In genomic region chr1:39346876-39347275, GRCh38 we compare ENCODE assay signal across 21 cellular contexts.
DNase-seq lines count a peak whose midpoint lies in the region; ATAC-seq, FAIRE-seq and TF ChIP-seq lines count a peak whose summit lies in the region.
"Had no signal": no experiment of that assay in that cellular context is flagged by ENCODE, and none has a peak within 500 bp of the region (broad histone marks: within the 10 kb centered on the region; RNA-seq: fewer than 3 reads in every experiment).

No MANE protein-coding gene starts in this region.

- H3K4me3 Mint-ChIP-seq in H9, result no peak overlapping the region
- no peak overlapping the region for H3K4me3 Mint-ChIP-seq in activated naive CD8-positive, alpha-beta T cell treated with anti-CD3 and anti-CD28 coated beads for 36 hours
- H3K4me3 Mint-ChIP-seq: effector memory CD8-positive, alpha-beta T cell; naive B cell had no signal

- no peak for ATAC-seq in pancreas
- ATAC-seq: effector memory CD8-positive, alpha-beta T cell; HepG2; left lobe of liver had no signal

- H2BK120ac ChIP-seq in H9 (ENCODE audit: low read depth, low read length, poor library complexity, severe bottlenecking), result no peak overlapping the region

- H2BK12ac ChIP-seq in H9 (ENCODE audit: insufficient read length, low read depth, low read length), result no peak overlapping the region

- H2BK20ac ChIP-seq in H9 (ENCODE audit: low read depth, low read length, poor library complexity, severe bottlenecking), result no peak overlapping the region

- FAIRE-seq in pancreas (lab: Jason Lieb, UNC), result no peak
- FAIRE-seq: GM19239, HepG2 had no signal

- H3K9me3 ChIP-seq in H9 (ENCODE audit: control insufficient read depth, low read depth, low read length) (no peaks in the 10 kb centered on the region), pancreas (no peaks in the 10 kb centered on the region)
- H3K9me3 ChIP-seq: MG63, SJCRH30 had no signal

- H2BK15ac ChIP-seq in H9 (ENCODE audit: low read depth, low read length), result no peak overlapping the region

- no peaks in the 10 kb centered on the region for H3K79me1 ChIP-seq in H9 (ENCODE audit: insufficient read depth, low read depth, low read length, poor library complexity, severe bottlenecking)

- H3K4me1 ChIP-seq in H9 (ENCODE audit: insufficient read depth, low read length), result no peaks in the 10 kb centered on the region
- no peaks in the 10 kb centered on the region for H3K4me1 ChIP-seq in pancreas
- H3K4me1 ChIP-seq: SJCRH30 had no signal

- H2AFZ ChIP-seq in H9 (ENCODE audit: low read length), result no peak overlapping the region

- no peak overlapping the region for H3K4me3 ChIP-seq in pancreas
- H3K4me3 ChIP-seq: MG63, SJCRH30 had no signal

- no peaks in the 10 kb centered on the region for H4K20me1 ChIP-seq in H9 (ENCODE audit: control insufficient read depth, insufficient read depth, insufficient read length)

- H3K27me3 ChIP-seq in H9 (ENCODE audit: insufficient read depth, low read length) (no peaks in the 10 kb centered on the region), pancreas (no peaks in the 10 kb centered on the region)
- H3K27me3 ChIP-seq: MG63, SJCRH30 had no signal

- H3K14ac ChIP-seq in H9 (ENCODE audit: insufficient read depth, low read length), result peak overlapping the region; percentile 80

- no peak overlapping the region for H2AK5ac ChIP-seq in H9 (ENCODE audit: insufficient read length, low read length)

- peak overlapping the region in 2 of 3 experiments; percentile 74 to 94; a peak in 4 of 7 replicates for H3K27ac Mint-ChIP-seq in H9
- peak overlapping the region; percentile 38 for H3K27ac Mint-ChIP-seq in activated naive CD8-positive, alpha-beta T cell treated with anti-CD3 and anti-CD28 coated beads for 36 hours
- H3K27ac Mint-ChIP-seq: effector memory CD8-positive, alpha-beta T cell; naive B cell had no signal

- no CpG with 5 or more reads among the region's 2 CpGs for WGBS in H9 (ENCODE audit: extremely low coverage, insufficient read length, low lambda C conversion rate)
- WGBS in pancreas, 2 donors, result 35 to 40% methylated on average over 2 of the region's 2 CpGs

- H3K23ac ChIP-seq in H9 (ENCODE audit: insufficient read length, low read depth, low read length), result no peak overlapping the region

- peaks cover 4 to 34% (median 8%) of the 10 kb centered on the region in 3 donors for H3K36me3 ChIP-seq in pancreas

- no peak overlapping the region for H3K9ac ChIP-seq in H9 (ENCODE audit: extremely low read depth, insufficient read length, low read length)

- H3K27me3 Mint-ChIP-seq in H9 (ENCODE audit: low read depth), result no peaks in the 10 kb centered on the region
- no peaks in the 10 kb centered on the region for H3K27me3 Mint-ChIP-seq in activated naive CD8-positive, alpha-beta T cell treated with anti-CD3 and anti-CD28 coated beads for 36 hours
- H3K27me3 Mint-ChIP-seq: effector memory CD8-positive, alpha-beta T cell; naive B cell had no signal

- no peak for TF ChIP-seq CTCF in H9 (conservative IDR thresholded peaks at IDR 0.05)
- no peak for TF ChIP-seq CTCF in pancreas (IDR thresholded peaks at IDR 0.05)

- H3K23me2 ChIP-seq in H9 (ENCODE audit: insufficient read length, low read depth, low read length, poor library complexity, severe bottlenecking), result no peaks in the 10 kb centered on the region

- no peak overlapping the region for H3K56ac ChIP-seq in H9 (ENCODE audit: insufficient read length, low read depth, low read length)

- H2BK5ac ChIP-seq in H9 (ENCODE audit: insufficient read length, low read length), result no peak overlapping the region

- H3K18ac ChIP-seq in H9 (ENCODE audit: insufficient read length, low read depth, low read length), result peak overlapping the region; percentile 87

- no peaks in the 10 kb centered on the region for H3K9me3 Mint-ChIP-seq in H9
- no peaks in the 10 kb centered on the region for H3K9me3 Mint-ChIP-seq in activated naive CD8-positive, alpha-beta T cell treated with anti-CD3 and anti-CD28 coated beads for 36 hours
- H3K9me3 Mint-ChIP-seq: effector memory CD8-positive, alpha-beta T cell; naive B cell had no signal

- H3K4me1 Mint-ChIP-seq in H9, result peaks cover 11 to 12% of the 10 kb centered on the region in 2 experiments
- H3K4me1 Mint-ChIP-seq in activated naive CD8-positive, alpha-beta T cell treated with anti-CD3 and anti-CD28 coated beads for 36 hours, result no peaks in the 10 kb centered on the region
- H3K4me1 Mint-ChIP-seq: naive B cell had no signal

- peak overlapping the region; percentile 91; the same call in 1 of the 2 replicates for H3K4ac ChIP-seq in H9 (ENCODE audit: low read depth, low read length)

- H4K8ac ChIP-seq in H9 (replicated peaks; ENCODE audit: insufficient read length, low read depth, low read length), result no peak overlapping the region

- H3K79me2 ChIP-seq in H9 (ENCODE audit: insufficient read depth, low read length), result no peaks in the 10 kb centered on the region

- no peak overlapping the region for H3K4me2 ChIP-seq in H9 (ENCODE audit: insufficient read depth, insufficient read length, low read length)

- peaks cover 29 to 80% (median 72%) of the 10 kb centered on the region in 3 experiments for H3K36me3 Mint-ChIP-seq in H9 (ENCODE audit: insufficient read depth in 1 of 3, low read depth in 3 of 3)
- H3K36me3 Mint-ChIP-seq in activated naive CD8-positive, alpha-beta T cell treated with anti-CD3 and anti-CD28 coated beads for 36 hours, result peaks cover 16% of the 10 kb centered on the region

- no peak overlapping the region for H4K91ac ChIP-seq in H9 (ENCODE audit: insufficient read length, low read depth, low read length)

- intact Hi-C loops in pancreas (cut with DNase I), result no loop called here

- no peak overlapping the region for H4K5ac ChIP-seq in H9 (ENCODE audit: insufficient read length, low read depth, low read length)

- H3K27ac ChIP-seq in H9 (ENCODE audit: insufficient read length, low read depth, low read length) (no peak overlapping the region), pancreas (no peak overlapping the region)
- H3K27ac ChIP-seq: 22Rv1, SJCRH30 had no signal

- no peak overlapping the region for H3T11ph ChIP-seq in H9 (ENCODE audit: low read length)

- DNase-seq in DMS 273 (lab: John Stamatoyannopoulos, UW; ENCODE audit: unreplicated experiment) (peak; percentile 81), DMS 273 treated with DMSO at 0.1 percent for 48 hours (lab: John Stamatoyannopoulos, UW) (no peak), H9 (peak; percentile 35), islet precursor cell (peak; percentile 26), pancreas (no peak), H4 (ENCODE audit: low spot score) (no peak), iPS-NIHi11 (ENCODE audit: low spot score) (no peak)
- no peak for DNase-seq in activated naive CD8-positive, alpha-beta T cell treated with anti-CD3 and anti-CD28 coated beads for 36 hours
- DNase-seq: activated CD4-positive, alpha-beta T cell treated with anti-CD3 and anti-CD28 coated beads, Interleukin-2, amount 50 U/mL, for 48 hours; activated gamma-delta T cell treated with Interleukin-2 at 50 U/mL for 16 hours; DMS53; effector memory CD8-positive, alpha-beta T cell; MG63; naive B cell; NCI-H187 treated with DMSO at 0.1 percent for 48 hours; OCI-M1; SJCRH30 had no signal

Comparison
In these comparisons a context has a peak if more than half of its experiments do, and no peak if none do; other contexts are left out.
1. DNase-seq: peak in DMS 273 (single experiment), H9 (single experiment) and islet precursor cell (single experiment); none in DMS 273 treated with DMSO at 0.1 percent for 48 hours (single experiment), activated naive CD8-positive, alpha-beta T cell treated with anti-CD3 and anti-CD28 coated beads for 36 hours (single experiment), pancreas (0 of 6), H4 (single experiment) and iPS-NIHi11 (single experiment).